17 cellular contexts compared by ENCODE assay signal in the genomic region with DNA sequence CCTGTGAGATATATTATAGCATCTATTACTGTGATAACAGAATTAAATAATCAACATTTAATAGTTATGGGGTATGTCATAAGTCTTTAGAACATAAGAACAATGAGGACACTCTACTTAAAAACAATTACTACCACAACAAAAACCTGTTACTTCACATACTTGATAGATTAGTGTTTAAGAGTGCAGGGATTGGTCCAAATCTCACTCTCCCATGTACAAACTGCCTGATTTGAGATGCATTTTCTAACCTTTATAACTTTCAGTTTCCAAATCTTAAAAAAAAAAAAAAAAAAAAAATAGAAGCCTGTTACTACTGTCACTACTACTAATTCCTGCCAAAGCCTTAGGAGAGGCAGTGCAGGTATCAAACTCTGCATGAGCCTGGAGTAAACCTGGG. TPM values are rescaled to one million over a fixed set of nuclear protein-coding genes. Genes with fewer than 3 reads are reported as not detected.
DNase-seq lines count a peak whose midpoint lies in the region; TF ChIP-seq lines count a peak whose summit lies in the region.
"Had no signal": no experiment of that assay in that cellular context is flagged by ENCODE, and none has a peak within 500 bp of the region (broad histone marks: within the 10 kb centered on the region; RNA-seq: fewer than 3 reads in every experiment).

No MANE protein-coding gene starts in this region.

- no peak for TF ChIP-seq CTCF in HFF-Myc (IDR thresholded peaks at IDR 0.05; ENCODE audit: low read depth, low read length, missing control alignments)
- no peak for TF ChIP-seq CTCF in coronary artery (IDR thresholded peaks at IDR 0.05)
- no peak for TF ChIP-seq CTCF in mesothelial cell of epicardium (IDR thresholded peaks at IDR 0.05; ENCODE audit: unreplicated experiment)
- no peak for TF ChIP-seq CTCF in stomach (IDR thresholded peaks at IDR 0.05)
- no peak for TF ChIP-seq CTCF in CD14-positive monocyte (IDR thresholded peaks at IDR 0.05)

- H3K27me3 Mint-ChIP-seq in mesothelial cell of epicardium (ENCODE audit: low read depth), result no peaks in the 10 kb centered on the region
- H3K27me3 Mint-ChIP-seq in CD14-positive monocyte (ENCODE audit: low read depth in 3 of 3), result no peaks in the 10 kb centered on the region
- H3K27me3 Mint-ChIP-seq: activated naive CD4-positive, alpha-beta T cell treated with anti-CD3 and anti-CD28 coated beads, Interleukin-2, amount 50 U/mL, for 24 hours had no signal

- H3K4me1 Mint-ChIP-seq in mesothelial cell of epicardium, result peaks cover 59% of the 10 kb centered on the region
- H3K4me1 Mint-ChIP-seq in CD14-positive monocyte, result no peaks in the 10 kb centered on the region
- H3K4me1 Mint-ChIP-seq: activated naive CD4-positive, alpha-beta T cell treated with anti-CD3 and anti-CD28 coated beads, Interleukin-2, amount 50 U/mL, for 24 hours had no signal

- H3K9me3 Mint-ChIP-seq in mesothelial cell of epicardium (no peaks in the 10 kb centered on the region), CD14-positive monocyte (peaks cover 0 to 2% (median 0%) of the 10 kb centered on the region in 7 donors)
- H3K9me3 Mint-ChIP-seq: activated naive CD4-positive, alpha-beta T cell treated with anti-CD3 and anti-CD28 coated beads, Interleukin-2, amount 50 U/mL, for 24 hours had no signal

- no peak for TF ChIP-seq POLR2A in stomach (IDR thresholded peaks at IDR 0.05)

- DNase-seq in HFF-Myc (ENCODE audit: extremely low read depth, low read depth) (no peak), coronary artery (ENCODE audit: low spot score) (no peak), mesothelial cell of epicardium (ENCODE audit: low spot score in 2 of 2, unreplicated experiment in 2 of 2) (no peak), stomach (no peak), ecto neural progenitor cell (ENCODE audit: low spot score) (no peak), AG08395 (ENCODE audit: low spot score) (no peak), CD14-positive monocyte (ENCODE audit: low spot score) (no peak), HuH-7.5 (ENCODE audit: low spot score) (no peak)
- DNase-seq: activated T-cell treated with anti-CD3 and anti-CD28 coated beads, Interleukin-2, amount 50 U/mL, for 1 hour; BE2C; body of pancreas; hippocampal formation; NCI-H1930; stimulated activated CD4-positive, alpha-beta T cell treated with anti-CD3 and anti-CD28 coated beads, Interleukin-2, amount 100 ng/mL, for 48 hours had no signal

- H3K4me1 ChIP-seq in stomach, result peaks cover 0 to 17% (median 0%) of the 10 kb centered on the region in 4 donors
- H3K4me1 ChIP-seq: BE2C, body of pancreas had no signal

- intact Hi-C loops in stomach (cut with DNase I; ENCODE audit: low total_unique reads) (no loop called here), CD14-positive monocyte (cut with micrococcal nuclease) (no loop called here)

- H3K9me3 ChIP-seq in stomach, result no peaks in the 10 kb centered on the region
- H3K9me3 ChIP-seq: BE2C, body of pancreas had no signal

- peaks cover 0 to under 1% (median 0%) of the 10 kb centered on the region in 4 donors for H3K36me3 ChIP-seq in stomach

- H3K27me3 ChIP-seq in stomach, result no peaks in the 10 kb centered on the region
- H3K27me3 ChIP-seq: BE2C, body of pancreas had no signal

- H3K27ac ChIP-seq in coronary artery (peak overlapping the region; percentile 88 to 94), stomach (peak overlapping the region in 2 of 5 donors; percentile 3 to 40)
- H3K27ac ChIP-seq: body of pancreas, KMS-11, RWPE1 had no signal

- H3K4me3 ChIP-seq in HFF-Myc (replicated peaks; ENCODE audit: low read depth, low read length), result peak overlapping the region; percentile 79
- peak overlapping the region; percentile 84 for H3K4me3 ChIP-seq in coronary artery
- H3K4me3 ChIP-seq in stomach, result peak overlapping the region in 3 of 4 donors; percentile 47 to 54 (median 49)
- H3K4me3 ChIP-seq: body of pancreas had no signal

- H3K36me3 Mint-ChIP-seq in mesothelial cell of epicardium (peaks cover 53% of the 10 kb centered on the region), CD14-positive monocyte (no peaks in the 10 kb centered on the region)
- H3K36me3 Mint-ChIP-seq: activated naive CD4-positive, alpha-beta T cell treated with anti-CD3 and anti-CD28 coated beads, Interleukin-2, amount 50 U/mL, for 24 hours had no signal

- no peak for TF ChIP-seq EP300 in stomach (IDR thresholded peaks at IDR 0.05)

- peak overlapping the region; percentile 44 for H3K27ac Mint-ChIP-seq in mesothelial cell of epicardium
- H3K27ac Mint-ChIP-seq in CD14-positive monocyte, result no peak overlapping the region
- H3K27ac Mint-ChIP-seq: activated naive CD4-positive, alpha-beta T cell treated with anti-CD3 and anti-CD28 coated beads, Interleukin-2, amount 50 U/mL, for 24 hours had no signal

- H3K4me3 Mint-ChIP-seq in mesothelial cell of epicardium, result peak overlapping the region; percentile 51
- no peak overlapping the region for H3K4me3 Mint-ChIP-seq in CD14-positive monocyte
- H3K4me3 Mint-ChIP-seq: activated naive CD4-positive, alpha-beta T cell treated with anti-CD3 and anti-CD28 coated beads, Interleukin-2, amount 50 U/mL, for 24 hours had no signal

RNA-seq across cellular contexts. Expression of a gene that starts 5.6 kb away (rescaled TPM):
- total RNA-seq in mesothelial cell of epicardium (112 to 127 TPM (median 121 TPM) in 3 replicates), stomach (10 to 100 TPM in 3 of 5 donors, 1 to 10 TPM in 1, under 1 TPM in 1; 0.58 to 99.1 (median 11.7) TPM)
- polyA plus RNA-seq in stomach (1 to 10 TPM; 1.3 to 8.4 (median 3.8) TPM), CD14-positive monocyte (not detected)
